Comparison of ENCODE assay signal across 20 cellular contexts in the genomic region with DNA sequence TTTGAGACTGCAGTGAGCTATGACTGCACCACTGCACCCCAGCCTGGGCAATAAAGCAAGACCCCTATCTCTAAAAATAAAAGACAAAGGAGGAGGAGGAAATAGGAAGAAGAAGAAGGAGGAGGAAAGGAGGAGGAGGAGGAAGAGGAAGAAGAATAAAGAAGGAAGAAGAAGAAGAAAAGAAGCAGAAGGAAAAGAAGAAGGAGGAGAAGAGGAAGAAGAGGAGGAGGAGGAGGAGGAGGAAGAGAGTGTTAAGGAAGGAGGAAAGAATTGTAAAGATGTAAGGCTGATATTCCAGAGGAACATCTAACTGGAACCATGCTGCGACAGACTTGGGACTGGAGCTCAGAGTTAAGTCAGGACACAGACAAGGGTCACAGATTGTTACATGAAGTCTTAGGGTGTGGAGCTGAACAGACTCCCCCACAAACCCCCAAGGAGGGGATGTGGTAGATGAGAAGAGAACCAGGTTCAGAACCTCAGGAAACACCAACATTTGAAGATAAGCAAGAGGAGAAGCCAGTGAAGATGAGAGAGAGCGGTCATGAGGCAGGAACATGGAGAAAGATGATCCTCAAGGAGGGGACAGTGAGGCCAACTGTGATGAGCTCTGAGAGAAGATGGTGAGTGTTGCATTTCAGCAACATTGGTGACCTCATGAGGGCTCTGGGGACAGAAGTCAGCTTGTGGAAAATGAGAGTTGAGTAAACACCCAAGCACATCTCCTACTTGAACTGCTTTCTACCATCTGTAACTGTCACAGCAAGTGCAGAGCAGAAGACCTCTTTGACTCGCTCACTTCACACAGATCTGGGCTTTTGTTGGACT.
DNase-seq lines count a peak whose midpoint lies in the region; ATAC-seq, FAIRE-seq and TF ChIP-seq lines count a peak whose summit lies in the region.
"Had no signal": no experiment of that assay in that cellular context is flagged by ENCODE, and none has a peak within 500 bp of the region (broad histone marks: within the 10 kb centered on the region; RNA-seq: fewer than 3 reads in every experiment).

No MANE protein-coding gene starts in this region.

- POLR2A ChIA-PET in K562 (lab: Yijun Ruan, JAX): interaction anchor here (0.6 kb wide), 1 partner anchor 1694 kb away, joined by 3 read pairs; a partner anchor contains a TSS
- POLR2A ChIA-PET in activated CD4-positive, alpha-beta memory T cell treated with anti-CD3 and anti-CD28 coated beads for 36 hours (lab: Charles Lee): no interaction called here

- no peaks in the 10 kb centered on the region for H3K36me3 ChIP-seq in K562 (ENCODE audit: control insufficient read depth, insufficient read depth, low read length)
- H3K36me3 ChIP-seq in mammary epithelial cell (ENCODE audit: insufficient read depth, low read length): no peaks in the 10 kb centered on the region
- H3K36me3 ChIP-seq: SJSA1 had no signal

- ATAC-seq in K562: peak; percentile 70
- ATAC-seq in stimulated activated memory B cell treated with anti-CD40 and anti-IgM and Interleukin-4, amounts not matched to agents 10 μg/mL and 1 μg/mL and 100 μg/mL, for 72 hours: peak; percentile 24

- DNase-seq in CMK (ENCODE audit: low read depth): peak; percentile 76
- peak; percentile 24 for DNase-seq in NB4 (ENCODE audit: low read depth)
- DNase-seq in K562 (ENCODE audit: extremely low read depth in 1 of 4, low spot score in 3 of 4): peak in 1 of 4 experiments; percentile 29
- no peak for DNase-seq in mammary epithelial cell
- no peak for DNase-seq in activated CD4-positive, alpha-beta memory T cell treated with anti-CD3 and anti-CD28 coated beads for 36 hours
- DNase-seq in NCI-H1930 (lab: John Stamatoyannopoulos, UW): no peak
- DNase-seq: CD4-positive, CD25-positive, alpha-beta regulatory T cell; H7; IMR-90; NCI-H1105; NCI-H1436 treated with DMSO at 0.1 percent for 48 hours; NCI-H2029 treated with DMSO at 0.1 percent for 48 hours; NCI-H2227 treated with DMSO at 0.1 percent for 48 hours; NCI-H526 treated with DMSO at 0.1 percent for 48 hours; Right ventricle myocardium superior; RPMI8226 had no signal

- H3K9me1 ChIP-seq in K562 (ENCODE audit: control insufficient read depth, insufficient read depth, low read length): no peaks in the 10 kb centered on the region

- 42% methylated on average over 3 of the region's 3 CpGs for WGBS in K562 (ENCODE audit: insufficient coverage, low coverage, missing lambda C conversion rate)
- 100% methylated on average over 3 of the region's 3 CpGs for WGBS in mammary epithelial cell (ENCODE audit: low coverage, missing lambda C conversion rate)

- BruUV-seq in K562 (replicated peaks; lab: Mats Ljungman, UMichigan) (no TSS peak), mammary epithelial cell (replicated peaks; lab: Mats Ljungman, UMichigan) (no TSS peak)

- H3K27me3 Mint-ChIP-seq in stimulated activated memory B cell treated with anti-CD40 and anti-IgM and Interleukin-4, amounts not matched to agents 10 μg/mL and 1 μg/mL and 100 μg/mL, for 72 hours: peaks cover 19% of the 10 kb centered on the region
- no peaks in the 10 kb centered on the region for H3K27me3 Mint-ChIP-seq in activated CD4-positive, alpha-beta memory T cell treated with anti-CD3 and anti-CD28 coated beads for 36 hours

- peak overlapping the region; percentile 78 for H2AFZ ChIP-seq in K562 (ENCODE audit: low read depth, low read length)
- H2AFZ ChIP-seq in mammary epithelial cell (ENCODE audit: low read depth, low read length): no peak overlapping the region

- no peak overlapping the region for H3K9ac ChIP-seq in K562 (ENCODE audit: insufficient read depth in 1 of 2, low read depth in 2 of 2, low read length in 2 of 2)
- no peak overlapping the region for H3K9ac ChIP-seq in mammary epithelial cell (ENCODE audit: insufficient read depth, low read length)

- H3K27ac ChIP-seq in K562 (ENCODE audit: extremely low read depth, low read depth, low read length) (no peak overlapping the region), mammary epithelial cell (ENCODE audit: insufficient read depth, low read depth, low read length) (no peak overlapping the region)
- H3K27ac ChIP-seq: SJSA1 had no signal

- no peak; a peak in 1 of 4 replicates for TF ChIP-seq RAD21 in K562 (CRISPR knock-in tag; conservative IDR thresholded peaks at IDR 0.05 in 1 of 2, IDR thresholded peaks at IDR 0.05 in 1 of 2)

- no peak for TF ChIP-seq EP300 in K562 (IDR thresholded peaks at IDR 0.05; ENCODE audit: low read length)

- H3K4me2 ChIP-seq in K562 (ENCODE audit: insufficient read depth, low read length) (no peak overlapping the region; the same call in 1 of the 2 replicates), mammary epithelial cell (ENCODE audit: insufficient read depth, low read depth, low read length) (no peak overlapping the region)

- H3K4me1 Mint-ChIP-seq in stimulated activated memory B cell treated with anti-CD40 and anti-IgM and Interleukin-4, amounts not matched to agents 10 μg/mL and 1 μg/mL and 100 μg/mL, for 72 hours: peaks cover 5% of the 10 kb centered on the region
- H3K4me1 Mint-ChIP-seq in activated CD4-positive, alpha-beta memory T cell treated with anti-CD3 and anti-CD28 coated beads for 36 hours (ENCODE audit: low read depth): no peaks in the 10 kb centered on the region
- H3K4me1 Mint-ChIP-seq: CD4-positive, CD25-positive, alpha-beta regulatory T cell had no signal

- TF ChIP-seq CTCF in NB4 (IDR thresholded peaks at IDR 0.05; ENCODE audit: low read depth, low read length) (no peak), K562 (IDR thresholded peaks at IDR 0.05 in 2 of 3, conservative IDR thresholded peaks at IDR 0.05 in 1 of 3; ENCODE audit: insufficient read depth in 2 of 3, low read depth in 1 of 3, low read length in 3 of 3) (no peak), mammary epithelial cell (conservative IDR thresholded peaks at IDR 0.05 in 1 of 2, IDR thresholded peaks at IDR 0.05 in 1 of 2; ENCODE audit: extremely low read depth in 1 of 2, insufficient read depth in 1 of 2, low read depth in 1 of 2, low read length in 2 of 2) (no peak)

- H4K20me1 ChIP-seq in K562 (replicated peaks; ENCODE audit: control insufficient read depth, insufficient read depth, low read length): no peaks in the 10 kb centered on the region
- no peaks in the 10 kb centered on the region for H4K20me1 ChIP-seq in mammary epithelial cell (ENCODE audit: insufficient read depth, low read length)

- no peak overlapping the region for H3K4me3 Mint-ChIP-seq in stimulated activated memory B cell treated with anti-CD40 and anti-IgM and Interleukin-4, amounts not matched to agents 10 μg/mL and 1 μg/mL and 100 μg/mL, for 72 hours
- no peak overlapping the region for H3K4me3 Mint-ChIP-seq in activated CD4-positive, alpha-beta memory T cell treated with anti-CD3 and anti-CD28 coated beads for 36 hours

- no peaks in the 10 kb centered on the region for H3K36me3 Mint-ChIP-seq in stimulated activated memory B cell treated with anti-CD40 and anti-IgM and Interleukin-4, amounts not matched to agents 10 μg/mL and 1 μg/mL and 100 μg/mL, for 72 hours
- peaks cover 4% of the 10 kb centered on the region for H3K36me3 Mint-ChIP-seq in activated CD4-positive, alpha-beta memory T cell treated with anti-CD3 and anti-CD28 coated beads for 36 hours
- H3K36me3 Mint-ChIP-seq: CD4-positive, CD25-positive, alpha-beta regulatory T cell had no signal

- dilution Hi-C loops in mammary epithelial cell (cut with HindIII; ENCODE audit: low sequenced_read_pairs): no loop called here

- H3K9me3 ChIP-seq in K562 (replicated peaks; ENCODE audit: control insufficient read depth, insufficient read depth, low read depth, low read length) (no peaks in the 10 kb centered on the region; the same call in 1 of the 2 replicates), mammary epithelial cell (replicated peaks; ENCODE audit: insufficient read depth, low read length) (no peaks in the 10 kb centered on the region)
- H3K9me3 ChIP-seq: SJSA1 had no signal

- CTCF ChIA-PET in K562 (lab: Yijun Ruan, JAX; ENCODE audit: low intra/inter-chr PET ratio): no interaction called here
- CTCF ChIA-PET in mammary epithelial cell (lab: Charles Lee; ENCODE audit: low non-redundant PET): no interaction called here
- CTCF ChIA-PET in activated CD4-positive, alpha-beta memory T cell treated with anti-CD3 and anti-CD28 coated beads for 36 hours (lab: Charles Lee): no interaction called here

- intact Hi-C loops in K562 (cut with micrococcal nuclease) (no loop called here), mammary epithelial cell (cut with micrococcal nuclease) (no loop called here)
- intact Hi-C loops in activated CD4-positive, alpha-beta memory T cell treated with anti-CD3 and anti-CD28 coated beads for 36 hours (cut with micrococcal nuclease): no loop called here

- peak; percentile 11 for FAIRE-seq in K562 (lab: Jason Lieb, UNC)
- FAIRE-seq: D721Med, GM18507 had no signal

- no peaks in the 10 kb centered on the region for H3K27me3 ChIP-seq in K562 (ENCODE audit: control insufficient read depth in 2 of 2, insufficient read depth in 2 of 2, low read length in 2 of 2)
- H3K27me3 ChIP-seq in mammary epithelial cell (ENCODE audit: insufficient read depth, low read length): no peaks in the 10 kb centered on the region

- H3K4me1 ChIP-seq in K562 (replicated peaks in 1 of 2; ENCODE audit: control insufficient read depth in 2 of 2, insufficient read depth in 2 of 2, low read length in 2 of 2) (peaks cover 0 to 9% of the 10 kb centered on the region in 2 experiments; a peak in 1 of 5 replicates), mammary epithelial cell (ENCODE audit: insufficient read depth, low read length) (no peaks in the 10 kb centered on the region)

- TF ChIP-seq POLR2A in NB4 (IDR thresholded peaks at IDR 0.05; ENCODE audit: extremely low read depth, insufficient read length) (no peak), K562 (conservative IDR thresholded peaks at IDR 0.05) (no peak)

- no peak overlapping the region for H3K27ac Mint-ChIP-seq in stimulated activated memory B cell treated with anti-CD40 and anti-IgM and Interleukin-4, amounts not matched to agents 10 μg/mL and 1 μg/mL and 100 μg/mL, for 72 hours
- H3K27ac Mint-ChIP-seq in activated CD4-positive, alpha-beta memory T cell treated with anti-CD3 and anti-CD28 coated beads for 36 hours: no peak overlapping the region
- H3K27ac Mint-ChIP-seq: CD4-positive, CD25-positive, alpha-beta regulatory T cell had no signal

- H3K9me3 Mint-ChIP-seq in stimulated activated memory B cell treated with anti-CD40 and anti-IgM and Interleukin-4, amounts not matched to agents 10 μg/mL and 1 μg/mL and 100 μg/mL, for 72 hours: peaks cover 8% of the 10 kb centered on the region
- H3K9me3 Mint-ChIP-seq in activated CD4-positive, alpha-beta memory T cell treated with anti-CD3 and anti-CD28 coated beads for 36 hours: peaks cover 6% of the 10 kb centered on the region

- H3K4me3 ChIP-seq in NB4 (ENCODE audit: low read depth, low read length) (no peak overlapping the region), K562 (no peak overlapping the region), mammary epithelial cell (replicated peaks in 1 of 3; ENCODE audit: insufficient read depth in 1 of 3, low read depth in 2 of 3, low read length in 3 of 3) (no peak overlapping the region)
- H3K4me3 ChIP-seq: SJSA1 had no signal

- H3K79me2 ChIP-seq in K562 (ENCODE audit: control insufficient read depth, insufficient read depth, low read length) (no peaks in the 10 kb centered on the region), mammary epithelial cell (ENCODE audit: insufficient read depth, low read length) (no peaks in the 10 kb centered on the region)

- in situ Hi-C loops in K562 (cut with MboI): no loop called here
- in situ Hi-C loops in mammary epithelial cell (cut with MboI; ENCODE audit: low sequenced_read_pairs in 2 of 2): no loop called here

Comparison
In these comparisons a context has a peak if more than half of its experiments do, and no peak if none do; other contexts are left out.
1. DNase-seq: peak in CMK (single experiment) and NB4 (single experiment); none in mammary epithelial cell (single experiment), activated CD4-positive, alpha-beta memory T cell treated with anti-CD3 and anti-CD28 coated beads for 36 hours (single experiment) and NCI-H1930 (0 of 2).